11 cellular contexts compared by ENCODE assay signal in the genomic region with DNA sequence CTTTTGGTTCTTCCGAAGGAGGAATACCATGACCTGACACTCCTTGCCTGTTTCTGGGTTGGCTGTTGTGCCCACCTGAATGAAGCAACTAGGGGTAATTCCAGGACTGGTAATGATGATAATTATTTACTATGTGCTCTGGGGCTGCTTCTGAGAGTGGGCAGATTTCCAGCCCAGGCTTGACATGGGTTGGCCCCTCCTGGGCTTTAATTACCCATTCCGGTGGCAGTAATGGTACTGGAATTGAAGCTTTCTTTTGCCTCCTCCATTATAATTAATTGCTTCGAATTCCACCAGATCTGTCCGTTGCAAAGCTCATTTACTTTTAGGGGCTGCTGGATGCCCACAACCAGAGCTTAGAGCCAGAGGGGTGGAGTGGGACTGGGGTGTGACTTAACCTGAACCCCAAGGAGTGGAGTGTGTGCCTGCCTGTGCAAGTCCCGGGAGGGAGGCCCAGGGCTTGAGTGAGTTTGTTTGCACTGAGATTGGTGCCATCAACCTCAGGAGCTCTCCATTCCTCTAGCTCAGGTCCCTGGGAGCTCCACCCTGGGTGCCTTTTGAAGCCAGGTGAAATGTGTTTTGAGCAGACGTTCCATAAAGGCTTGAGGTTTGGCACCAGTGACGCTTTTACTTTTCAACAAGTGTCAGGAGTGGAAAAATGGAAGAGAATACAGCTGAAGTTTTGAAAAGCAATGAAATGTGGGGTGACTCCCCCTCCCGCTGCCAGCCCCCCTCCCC.
DNase-seq lines count a peak whose midpoint lies in the region; ATAC-seq and TF ChIP-seq lines count a peak whose summit lies in the region.
"Had no signal": no experiment of that assay in that cellular context is flagged by ENCODE, and none has a peak within 500 bp of the region (broad histone marks: within the 10 kb centered on the region; RNA-seq: fewer than 3 reads in every experiment).

No MANE protein-coding gene starts in this region.

- no peak for ATAC-seq in CD8-positive, alpha-beta T cell
- ATAC-seq in esophagus mucosa = peak; percentile 80

- TF ChIP-seq CTCF in CD8-positive, alpha-beta T cell (IDR thresholded peaks at IDR 0.05) = no peak

- no peak overlapping the region for H3K27ac Mint-ChIP-seq in CD8-positive, alpha-beta T cell
- H3K27ac Mint-ChIP-seq: CD4-positive, alpha-beta memory T cell had no signal

- H3K27me3 ChIP-seq in CD8-positive, alpha-beta T cell (ENCODE audit: insufficient read depth, low read length) = no peaks in the 10 kb centered on the region
- H3K27me3 ChIP-seq in neuronal stem cell (ENCODE audit: control insufficient read depth in 3 of 3, insufficient read depth in 3 of 3, low read depth in 1 of 3, low read length in 3 of 3) = peaks cover 0 to 4% (median 0%) of the 10 kb centered on the region in 3 experiments

- intact Hi-C loops in CD8-positive, alpha-beta T cell (cut with DNase I, micrococcal nuclease) = loop anchor here in 1 of 2 experiments (10.0 kb wide), 1 partner anchor 221 kb away; no protein-coding TSS in a partner anchor

- no peak overlapping the region for H3K23ac ChIP-seq in neuronal stem cell (ENCODE audit: low read depth, low read length, poor library complexity)

- H3K79me1 ChIP-seq in neuronal stem cell (ENCODE audit: low read depth, low read length) = no peaks in the 10 kb centered on the region

- DNase-seq in CD8-positive, alpha-beta T cell = no peak
- DNase-seq in NCI-H345 treated with DMSO at 0.1 percent for 48 hours (lab: John Stamatoyannopoulos, UW; ENCODE audit: unreplicated experiment) (peak; percentile 11), neuronal stem cell (ENCODE audit: low spot score) (no peak), 8988T (no peak), GF-D8 (lab: John Stamatoyannopoulos, UW) (no peak), NCI-H187 (lab: John Stamatoyannopoulos, UW) (no peak), D341Med (ENCODE audit: low spot score) (no peak)
- DNase-seq: activated effector memory CD4-positive, alpha-beta T cell treated with Interleukin-2 at 50 U/mL for 16 hours; CD4-positive, alpha-beta memory T cell; transverse colon had no signal

- H2BK12ac ChIP-seq in neuronal stem cell (ENCODE audit: low read length) = no peak overlapping the region

- H3K4me1 ChIP-seq in CD8-positive, alpha-beta T cell (ENCODE audit: insufficient read depth, low read length) = peaks cover 15% of the 10 kb centered on the region
- peaks cover 8% of the 10 kb centered on the region in 2 donors for H3K4me1 ChIP-seq in neuronal stem cell (ENCODE audit: control insufficient read depth in 2 of 2, insufficient read depth in 1 of 2, low read depth in 1 of 2, low read length in 2 of 2)

- H3K36me3 ChIP-seq in CD8-positive, alpha-beta T cell (ENCODE audit: insufficient read depth, low read length) = no peaks in the 10 kb centered on the region
- H3K36me3 ChIP-seq in neuronal stem cell (replicated peaks in 1 of 2; ENCODE audit: control insufficient read depth in 2 of 2, insufficient read depth in 2 of 2, low read length in 2 of 2) = no peaks in the 10 kb centered on the region
- H3K36me3 ChIP-seq: transverse colon had no signal

- peaks cover 2% of the 10 kb centered on the region for H3K9me3 Mint-ChIP-seq in CD8-positive, alpha-beta T cell

- peaks cover 21% of the 10 kb centered on the region for H3K27me3 Mint-ChIP-seq in CD8-positive, alpha-beta T cell (ENCODE audit: low read depth)

- H2BK120ac ChIP-seq in neuronal stem cell (ENCODE audit: low read depth, low read length) = no peak overlapping the region

- no peak overlapping the region for H2BK5ac ChIP-seq in neuronal stem cell (ENCODE audit: low read length)

- H3K4me2 ChIP-seq in neuronal stem cell (ENCODE audit: insufficient read depth, low read length, poor library complexity, severe bottlenecking) = no peak overlapping the region

- peaks cover 27% of the 10 kb centered on the region for H3K4me1 Mint-ChIP-seq in CD8-positive, alpha-beta T cell (ENCODE audit: low read depth)

- no CpG with 5 or more reads among the region's 8 CpGs for WGBS in neuronal stem cell (ENCODE audit: extremely low coverage in 2 of 2, insufficient read length in 2 of 2, insufficient replicate concordance in 1 of 2), 2 donors

- no peak overlapping the region for H3K4me3 ChIP-seq in CD8-positive, alpha-beta T cell (ENCODE audit: low read depth, low read length)
- H3K4me3 ChIP-seq in neuronal stem cell (ENCODE audit: low read length in 2 of 2) = no peak overlapping the region

- H2AK5ac ChIP-seq in neuronal stem cell (ENCODE audit: low read depth, low read length) = no peak overlapping the region

- no peaks in the 10 kb centered on the region for H3K9me3 ChIP-seq in CD8-positive, alpha-beta T cell (ENCODE audit: low read length)
- peaks cover 0 to under 1% of the 10 kb centered on the region in 2 donors for H3K9me3 ChIP-seq in neuronal stem cell (replicated peaks in 1 of 2; ENCODE audit: control insufficient read depth in 2 of 2, insufficient read depth in 1 of 2, low read depth in 1 of 2, low read length in 2 of 2)

- CTCF ChIA-PET in CD8-positive, alpha-beta T cell (lab: Charles Lee) = interaction anchor here (0.8 to 2.7 kb wide), 6 partner anchors 14 to 239 kb away, joined by 3 to 21 read pairs (median 6); no protein-coding TSS in a partner anchor

- peaks cover 2% of the 10 kb centered on the region for H3K36me3 Mint-ChIP-seq in CD8-positive, alpha-beta T cell
- H3K36me3 Mint-ChIP-seq: CD4-positive, alpha-beta memory T cell had no signal

- peak overlapping the region; percentile 80 for H3K4me3 Mint-ChIP-seq in CD8-positive, alpha-beta T cell

- H3K14ac ChIP-seq in neuronal stem cell (ENCODE audit: low read length) = no peak overlapping the region

- no peak overlapping the region for H3K9ac ChIP-seq in neuronal stem cell (ENCODE audit: low read depth, low read length, poor library complexity)

- H4K91ac ChIP-seq in neuronal stem cell (ENCODE audit: low read depth, low read length, poor library complexity) = no peak overlapping the region

- POLR2A ChIA-PET in CD8-positive, alpha-beta T cell (lab: Charles Lee) = interaction anchor here (3.8 kb wide), 1 partner anchor 13 kb away, joined by 24 read pairs; no protein-coding TSS in a partner anchor

- H3K18ac ChIP-seq in neuronal stem cell (ENCODE audit: low read length) = no peak overlapping the region

- no peak overlapping the region for H3K4ac ChIP-seq in neuronal stem cell (ENCODE audit: low read length)

- no peak overlapping the region for H3K27ac ChIP-seq in CD8-positive, alpha-beta T cell (ENCODE audit: low read depth, low read length)
- H3K27ac ChIP-seq in neuronal stem cell (replicated peaks; ENCODE audit: low read length) = no peak overlapping the region

- H2BK15ac ChIP-seq in neuronal stem cell (ENCODE audit: low read length) = no peak overlapping the region

- H4K8ac ChIP-seq in neuronal stem cell (ENCODE audit: low read depth, low read length) = no peak overlapping the region

- peak overlapping the region; percentile 95 for H2AFZ ChIP-seq in neuronal stem cell (ENCODE audit: low read length)
